1 cellular context compared by ENCODE assay signal in genomic region chr14:23237772-23238594, GRCh38.
TF ChIP-seq lines count a peak whose summit lies in the region.

RNF212B (plus strand) TSS chr14:23237936; CDS start chr14:23240346, 2,410 bp downstream.

TF ChIP-seq in HepG2, 621 proteins besides CTCF, POLR2A, EP300 and RAD21 (continued from another document and continues in another):
- no peak for TF ChIP-seq PRDM10 (CRISPR knock-in tag; IDR thresholded peaks at IDR 0.05; ENCODE audit: low read depth)
- TF ChIP-seq ZNF282 (IDR thresholded peaks at IDR 0.05; ENCODE audit: partially characterized antibody): no peak
- TF ChIP-seq E2F5 (CRISPR knock-in tag; conservative IDR thresholded peaks at IDR 0.05): peak; percentile 72; the same call in 1 of the 2 replicates
- peak; percentile 47 for TF ChIP-seq PHF5A (CRISPR knock-in tag; IDR thresholded peaks at IDR 0.05; ENCODE audit: low read depth, unreplicated experiment)
- 0 out of 2 replicates have a peak, but pooled peaks have one; percentile 29 for TF ChIP-seq ZBTB33 (CRISPR knock-in tag; IDR thresholded peaks at IDR 0.05)
- TF ChIP-seq NPAS2 (CRISPR knock-in tag; IDR thresholded peaks at IDR 0.05; ENCODE audit: borderline replicate concordance): no peak
- TF ChIP-seq ZNF556 (CRISPR knock-in tag; IDR thresholded peaks at IDR 0.05; ENCODE audit: borderline replicate concordance): peak; percentile 82; the same call in 1 of the 2 replicates
- no peak for TF ChIP-seq NFRKB (IDR thresholded peaks at IDR 0.05)
- TF ChIP-seq ZFP91 (CRISPR knock-in tag; IDR thresholded peaks at IDR 0.05; ENCODE audit: borderline replicate concordance): peak; percentile 72; the same call in 1 of the 2 replicates
- no peak for TF ChIP-seq ZXDC (CRISPR knock-in tag; IDR thresholded peaks at IDR 0.05)
- peak; percentile 79 for TF ChIP-seq SAP130 (CRISPR knock-in tag; IDR thresholded peaks at IDR 0.05; ENCODE audit: low read depth)
- no peak for TF ChIP-seq SOX13 (IDR thresholded peaks at IDR 0.05)
- TF ChIP-seq SOX13 (CRISPR knock-in tag; conservative IDR thresholded peaks at IDR 0.05 in 1 of 2, IDR thresholded peaks at IDR 0.05 in 1 of 2): no peak
- TF ChIP-seq ZNF362 (CRISPR knock-in tag; IDR thresholded peaks at IDR 0.05; ENCODE audit: borderline replicate concordance): peak; percentile 38; the same call in 1 of the 2 replicates
- peak; percentile 57; the same call in 1 of the 2 replicates for TF ChIP-seq JUN (CRISPR knock-in tag; IDR thresholded peaks at IDR 0.05)
- TF ChIP-seq PPARG (CRISPR knock-in tag; conservative IDR thresholded peaks at IDR 0.05): no peak
- TF ChIP-seq TEAD3 (CRISPR knock-in tag; optimal IDR thresholded peaks at IDR 0.05; ENCODE audit: borderline replicate concordance): peak; percentile 82
- peak; percentile 85; the same call in 1 of the 2 replicates for TF ChIP-seq MEIS1 (CRISPR knock-in tag; IDR thresholded peaks at IDR 0.05; ENCODE audit: borderline replicate concordance)
- no peak for TF ChIP-seq ZNF776 (CRISPR knock-in tag; IDR thresholded peaks at IDR 0.05)
- peak; percentile 69; the same call in 1 of the 2 replicates for TF ChIP-seq PAX8 (CRISPR knock-in tag; IDR thresholded peaks at IDR 0.05; ENCODE audit: borderline replicate concordance)
- peak; percentile 69; the same call in 1 of the 2 replicates for TF ChIP-seq GMEB1 (CRISPR knock-in tag; IDR thresholded peaks at IDR 0.05; ENCODE audit: borderline replicate concordance)
- 0 out of 2 replicates have a peak, but pooled peaks have one; percentile 29 for TF ChIP-seq ZNF639 (CRISPR knock-in tag; conservative IDR thresholded peaks at IDR 0.05)
- TF ChIP-seq ZNF138 (CRISPR knock-in tag; IDR thresholded peaks at IDR 0.05; ENCODE audit: low read depth): no peak
- no peak for TF ChIP-seq TCF12 (IDR thresholded peaks at IDR 0.05)
- no peak for TF ChIP-seq TCF12 (CRISPR knock-in tag; IDR thresholded peaks at IDR 0.05)
- TF ChIP-seq CREB1 (IDR thresholded peaks at IDR 0.05): peak; percentile 37; the same call in 1 of the 2 replicates
- no peak for TF ChIP-seq CREB1 (CRISPR knock-in tag; IDR thresholded peaks at IDR 0.05)
- peak; percentile 54 for TF ChIP-seq ARID5B (CRISPR knock-in tag; IDR thresholded peaks at IDR 0.05)
- TF ChIP-seq MED1 (CRISPR knock-in tag; IDR thresholded peaks at IDR 0.05): peak; percentile 30; the same call in 1 of the 2 replicates
- TF ChIP-seq HES4 (CRISPR knock-in tag; IDR thresholded peaks at IDR 0.05; ENCODE audit: borderline replicate concordance): peak; percentile 67; the same call in 1 of the 2 replicates
- no peak for TF ChIP-seq HNRNPH1 (optimal IDR thresholded peaks at IDR 0.05; ENCODE audit: low read depth, low read length)
- no peak for TF ChIP-seq NAIF1 (CRISPR knock-in tag; IDR thresholded peaks at IDR 0.05; ENCODE audit: borderline replicate concordance)
- peak; percentile 95 for TF ChIP-seq ZNF136 (CRISPR knock-in tag; IDR thresholded peaks at IDR 0.05; ENCODE audit: low read depth)
- no peak for TF ChIP-seq LCORL (IDR thresholded peaks at IDR 0.05)
- TF ChIP-seq LCORL (CRISPR knock-in tag; IDR thresholded peaks at IDR 0.05): peak; percentile 48; the same call in 1 of the 2 replicates
- TF ChIP-seq ZC3H4 (CRISPR knock-in tag; IDR thresholded peaks at IDR 0.05; ENCODE audit: borderline replicate concordance): no peak; the same call in 1 of the 2 replicates
- 0 out of 2 replicates have a peak, but pooled peaks have one; percentile 29 for TF ChIP-seq ELF3 (CRISPR knock-in tag; IDR thresholded peaks at IDR 0.05)
- peak; percentile 86; the same call in 1 of the 2 replicates for TF ChIP-seq ZNF230 (CRISPR knock-in tag; IDR thresholded peaks at IDR 0.05)
- peak; percentile 93 for TF ChIP-seq FOXA3 (CRISPR knock-in tag; IDR thresholded peaks at IDR 0.05)
- 0 out of 2 replicates have a peak, but pooled peaks have one; percentile 43 for TF ChIP-seq ZNF644 (CRISPR knock-in tag; IDR thresholded peaks at IDR 0.05; ENCODE audit: low read depth)
- TF ChIP-seq ZNF337 (CRISPR knock-in tag; IDR thresholded peaks at IDR 0.05; ENCODE audit: borderline replicate concordance, low read depth): 0 out of 2 replicates have a peak, but pooled peaks have one; percentile 63
- no peak for TF ChIP-seq ASH2L (IDR thresholded peaks at IDR 0.05; ENCODE audit: insufficient read length, low read depth, low read length)
- TF ChIP-seq ZNF225 (CRISPR knock-in tag; IDR thresholded peaks at IDR 0.05): peak; percentile 59
